ENCODE assay signal across 8 cellular contexts in genomic region chr10:124152139-124152780, GRCh38. TPM values are rescaled to one million over a fixed set of nuclear protein-coding genes. Genes with fewer than 3 reads are reported as not detected.
A peak's percentile ranks its signal among the peaks of the same experiment; 100 is the strongest.
DNase-seq lines count a peak whose midpoint lies in the region; ATAC-seq and TF ChIP-seq lines count a peak whose summit lies in the region.

No MANE protein-coding gene starts in this region.

- in situ Hi-C loops in brain microvascular endothelial cell (cut with HindIII; ENCODE audit: low pct_ligation_motif_present, low sequenced_read_pairs), result no loop called here

- no peaks in the 10 kb centered on the region for H3K27me3 ChIP-seq in brain microvascular endothelial cell (replicated peaks)

- no peak for TF ChIP-seq CTCF in brain microvascular endothelial cell (IDR thresholded peaks at IDR 0.05; ENCODE audit: low read depth, low read length, missing control alignments)

- DNase-seq in NCI-H748 (lab: John Stamatoyannopoulos, UW; ENCODE audit: unreplicated experiment) (peak; percentile 18), NCI-H748 treated with DMSO at 0.1 percent for 48 hours (lab: John Stamatoyannopoulos, UW) (no peak), brain microvascular endothelial cell (peak; percentile 56), left lobe of liver (ENCODE audit: low spot score) (no peak), ureter (ENCODE audit: low spot score) (peak; percentile 68), GDM1 (lab: John Stamatoyannopoulos, UW) (no peak)
- DNase-seq in activated CD4-positive, CD25-positive, alpha-beta regulatory T cell treated with anti-CD3 and anti-CD28 coated beads, Interleukin-2, amount 50 U/mL, for 72 hours, result no peak

- H3K4me3 ChIP-seq in brain microvascular endothelial cell (ENCODE audit: low read depth, low read length), result peak overlapping the region; percentile 3

- ATAC-seq in left lobe of liver, result peak; percentile 38
- no peak for ATAC-seq in HG02885 (IDR thresholded peaks at IDR 0.05; ENCODE audit: poor library complexity, unreplicated experiment)

- H3K36me3 ChIP-seq in brain microvascular endothelial cell (replicated peaks), result no peaks in the 10 kb centered on the region

- peak overlapping the region; percentile 61 for H3K27ac ChIP-seq in brain microvascular endothelial cell

RNA-seq across cellular contexts. Expression of gene CHST15, which starts 58.9 kb away (rescaled TPM):
- total RNA-seq in left lobe of liver (12.8 TPM), ureter (15.7 TPM)

Comparison
In these comparisons a context has a peak if more than half of its experiments do, and no peak if none do; other contexts are left out.
1. DNase-seq: peak in NCI-H748 (single experiment), brain microvascular endothelial cell (single experiment) and ureter (single experiment); none in NCI-H748 treated with DMSO at 0.1 percent for 48 hours (single experiment), left lobe of liver (single experiment), activated CD4-positive, CD25-positive, alpha-beta regulatory T cell treated with anti-CD3 and anti-CD28 coated beads, Interleukin-2, amount 50 U/mL, for 72 hours (single experiment) and GDM1 (single experiment).